19 cellular contexts compared by ENCODE assay signal in the genomic region with DNA sequence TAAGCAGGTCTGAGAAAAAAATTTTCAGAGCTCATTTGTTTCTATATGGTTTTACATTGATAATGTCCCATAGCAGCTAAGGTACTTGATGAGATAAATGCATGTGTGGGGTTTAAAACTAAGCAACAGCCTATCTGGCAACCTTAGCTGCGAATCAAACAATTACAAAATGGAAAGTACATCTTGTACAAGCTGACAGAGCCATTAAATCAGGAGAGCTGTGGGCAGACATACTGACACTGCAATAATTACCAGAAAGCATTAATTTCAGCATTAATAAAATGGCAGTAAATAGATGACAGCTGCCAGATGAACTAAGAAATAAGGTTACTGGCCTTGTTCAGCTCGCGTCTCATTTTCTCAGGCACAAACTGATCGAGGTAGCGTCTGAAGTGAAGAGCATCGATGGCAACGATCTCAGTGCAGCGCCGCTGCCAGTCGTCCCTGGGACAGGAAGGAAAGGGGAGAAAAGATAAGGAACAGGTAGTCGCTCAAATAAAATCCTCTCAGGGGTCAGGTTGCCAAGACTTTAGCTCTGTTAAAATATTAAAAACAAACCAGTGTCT.
DNase-seq lines count a peak whose midpoint lies in the region; ATAC-seq and TF ChIP-seq lines count a peak whose summit lies in the region.
"Had no signal": no experiment of that assay in that cellular context is flagged by ENCODE, and none has a peak within 500 bp of the region (broad histone marks: within the 10 kb centered on the region; RNA-seq: fewer than 3 reads in every experiment).

No MANE protein-coding gene starts in this region.

- TF ChIP-seq POLR2A in GM18505 (IDR thresholded peaks at IDR 0.05; ENCODE audit: borderline replicate concordance, extremely low read depth, insufficient read depth, insufficient read length), result no peak

- no peaks in the 10 kb centered on the region for H3K27me3 ChIP-seq in BE2C

- TF ChIP-seq CTCF in BE2C (IDR thresholded peaks at IDR 0.05; ENCODE audit: low read depth, low read length), result no peak
- TF ChIP-seq CTCF in VCaP (conservative IDR thresholded peaks at IDR 0.05), result no peak
- TF ChIP-seq CTCF in progenitor cell of endocrine pancreas (IDR thresholded peaks at IDR 0.05; ENCODE audit: unreplicated experiment), result no peak

- H3K36me3 Mint-ChIP-seq in progenitor cell of endocrine pancreas (ENCODE audit: insufficient read depth), result peaks cover 28% of the 10 kb centered on the region

- H3K27ac Mint-ChIP-seq in progenitor cell of endocrine pancreas, result peak overlapping the region; percentile 70
- H3K27ac Mint-ChIP-seq: CD4-positive, CD25-positive, alpha-beta regulatory T cell had no signal

- peaks cover 31% of the 10 kb centered on the region for H3K36me3 ChIP-seq in BE2C

- DNase-seq in BE2C (peak; percentile 15), head of caudate nucleus (peak in 25 of 42 donors; percentile 7 to 52 (median 22)), progenitor cell of endocrine pancreas (ENCODE audit: low spot score, unreplicated experiment) (no peak), GF-D8 (lab: John Stamatoyannopoulos, UW) (no peak), NCI-H1694 (lab: John Stamatoyannopoulos, UW) (no peak)
- DNase-seq: CD4-positive, CD25-positive, alpha-beta regulatory T cell; EL; NCI-H1105 treated with DMSO at 0.1 percent for 48 hours; NCI-H187 treated with DMSO at 0.1 percent for 48 hours; NCI-H2171; NCI-H446; NCI-H69; OCI-M1; SHP77 treated with DMSO at 0.1 percent for 48 hours had no signal

- H3K4me3 Mint-ChIP-seq in progenitor cell of endocrine pancreas (ENCODE audit: low read depth), result no peak overlapping the region
- H3K4me3 Mint-ChIP-seq: CD4-positive, CD25-positive, alpha-beta regulatory T cell had no signal

- H3K4me1 ChIP-seq in BE2C, result peaks cover 3% of the 10 kb centered on the region; the same call in 1 of the 2 replicates
- H3K4me1 ChIP-seq: HAP-1 had no signal

- H3K4me3 ChIP-seq in BE2C (ENCODE audit: low read depth, low read length), result peak overlapping the region; percentile 44
- H3K4me3 ChIP-seq: A549, HAP-1 had no signal

- H3K9me3 Mint-ChIP-seq in progenitor cell of endocrine pancreas (ENCODE audit: low read depth), result peaks cover 9% of the 10 kb centered on the region
- H3K9me3 Mint-ChIP-seq: CD4-positive, CD25-positive, alpha-beta regulatory T cell had no signal

- no peaks in the 10 kb centered on the region for H3K27me3 Mint-ChIP-seq in progenitor cell of endocrine pancreas
- H3K27me3 Mint-ChIP-seq: CD4-positive, CD25-positive, alpha-beta regulatory T cell had no signal

- intact Hi-C loops in head of caudate nucleus (cut with DNase I), result no loop called here

- ATAC-seq in GM18505 (IDR thresholded peaks at IDR 0.05; ENCODE audit: unreplicated experiment) (no peak), HG03108 (IDR thresholded peaks at IDR 0.05; ENCODE audit: unreplicated experiment) (no peak)
- ATAC-seq: A549 had no signal

- peaks cover 13% of the 10 kb centered on the region for H3K4me1 Mint-ChIP-seq in progenitor cell of endocrine pancreas (ENCODE audit: low read depth)

- H3K27ac ChIP-seq in VCaP, result peak overlapping the region; percentile 93
- H3K27ac ChIP-seq: A549 had no signal

- H3K9me3 ChIP-seq in BE2C, result no peaks in the 10 kb centered on the region; the same call in 1 of the 2 replicates
- H3K9me3 ChIP-seq: A549, HAP-1 had no signal

Comparison
In these comparisons a context has a peak if more than half of its experiments do, and no peak if none do; other contexts are left out.
1. DNase-seq: peak in BE2C (single experiment) and head of caudate nucleus (25 of 42); none in progenitor cell of endocrine pancreas (single experiment), GF-D8 (single experiment) and NCI-H1694 (single experiment).